Comparison of ENCODE assay signal across 29 cellular contexts in genomic region chr5:26193626-26194025, GRCh38.
"Had no signal": no experiment of that assay in that cellular context is flagged by ENCODE, and none has a peak within 500 bp of the region (broad histone marks: within the 10 kb centered on the region; RNA-seq: fewer than 3 reads in every experiment).

No MANE protein-coding gene starts in this region.

- H3K4me1 ChIP-seq: pancreas, prostate gland, right lobe of liver, sigmoid colon, suprapubic skin, testis, tibial artery, transverse colon, upper lobe of left lung, vagina had no signal

- H3K27me3 ChIP-seq: neutrophil, pancreas, right lobe of liver, sigmoid colon, suprapubic skin, testis, tibial artery, transverse colon, upper lobe of left lung, vagina had no signal

- ATAC-seq: naive thymus-derived CD8-positive, alpha-beta T cell; natural killer cell treated with Interleukin-12 subunit alpha and Interleukin-12 subunit beta and Interleukin-15 and Interleukin-18, amount 100 ng/mL, for 72 hours; pancreas; right cardiac atrium; right lobe of liver; stimulated activated memory B cell treated with anti-CD40 and anti-IgM and Interleukin-4, amounts not matched to agents 10 μg/mL and 1 μg/mL and 100 μg/mL, for 72 hours; stimulated activated naive CD8-positive, alpha-beta T cell treated with anti-CD3 and anti-CD28 coated beads, Interleukin-15, amount 100 ng/mL, for 72 hours; stimulated activated naive CD8-positive, alpha-beta T cell treated with anti-CD3 and anti-CD28 coated beads, Interleukin-15, Interleukin-2, amounts not matched to agents 100 U/mL and 50 U/mL, for 24 hours had no signal

- H3K36me3 ChIP-seq: neutrophil, pancreas, prostate gland, right lobe of liver, sigmoid colon, suprapubic skin, tibial artery, transverse colon, upper lobe of left lung, vagina had no signal

- H3K4me3 ChIP-seq: pancreas, prostate gland, right lobe of liver, sigmoid colon, suprapubic skin, testis, tibial artery, transverse colon, upper lobe of left lung, vagina had no signal

- H3K27ac ChIP-seq: neutrophil, pancreas, prostate gland, right lobe of liver, sigmoid colon, suprapubic skin, testis, tibial artery, transverse colon, upper lobe of left lung, vagina had no signal

- H3K9me3 ChIP-seq: neutrophil, pancreas, prostate gland, right lobe of liver, sigmoid colon, suprapubic skin, testis, tibial artery, transverse colon, upper lobe of left lung, vagina had no signal

- FAIRE-seq: pancreas, small intestine, urothelium cell line had no signal

- DNase-seq: naive thymus-derived CD8-positive, alpha-beta T cell; nephron progenitor cell; nucleus accumbens; pancreas; retina; right cardiac atrium; right lobe of liver; sigmoid colon; small intestine; stimulated activated CD4-positive, alpha-beta T cell treated with anti-CD3 and anti-CD28 coated beads, Interleukin-15, amount 100 ng/mL, for 24 hours; stimulated activated CD4-positive, alpha-beta T cell treated with anti-CD3 and anti-CD28 coated beads, Interleukin-2, amount 100 ng/mL, for 24 hours; stimulated activated CD4-positive, alpha-beta T cell treated with anti-CD3 and anti-CD28 coated beads, Interleukin-2, amount 100 ng/mL, for 48 hours; stimulated activated CD4-positive, alpha-beta T cell treated with anti-CD3 and anti-CD28 coated beads, Interleukin-4, amount 100 ng/mL, for 4 hours; stimulated activated CD8-positive, alpha-beta memory T cell treated with anti-CD3 and anti-CD28 coated beads, Interleukin-4, amount 100 ng/mL, for 48 hours; stimulated activated naive CD4-positive, alpha-beta T cell; stimulated activated naive CD8-positive, alpha-beta T cell treated with anti-CD3 and anti-CD28 coated beads, Interleukin-15, amount 100 ng/mL, for 72 hours; stimulated activated naive CD8-positive, alpha-beta T cell treated with anti-CD3 and anti-CD28 coated beads, Interleukin-15, Interleukin-2, amounts not matched to agents 100 U/mL and 50 U/mL, for 24 hours; substantia nigra; testis; tibial artery; transverse colon had no signal
